ENCODE assay signal across 25 cellular contexts in the genomic region with DNA sequence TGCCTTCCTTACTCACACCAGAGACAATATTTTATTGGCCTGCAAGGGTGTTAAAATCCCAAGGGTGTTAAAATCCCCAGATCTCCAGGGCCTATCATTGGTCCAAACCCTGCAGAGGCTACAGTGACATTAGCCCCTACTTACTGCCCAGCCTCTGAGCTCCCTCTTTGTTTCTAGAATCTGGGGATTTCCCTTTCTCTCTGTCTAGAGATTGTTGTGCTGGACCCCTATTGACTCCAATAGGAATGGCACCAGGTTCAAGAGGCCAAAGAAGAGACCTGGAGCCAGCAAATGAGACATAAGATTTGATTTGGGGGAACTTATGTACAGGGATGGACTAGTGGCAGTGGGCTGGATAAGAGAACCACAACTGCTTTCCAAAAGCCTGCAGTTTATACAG.
"Had no signal": no experiment of that assay in that cellular context is flagged by ENCODE, and none has a peak within 500 bp of the region (broad histone marks: within the 10 kb centered on the region; RNA-seq: fewer than 3 reads in every experiment).

No MANE protein-coding gene starts in this region.

- H3K4me1 ChIP-seq: adrenal gland, ascending aorta, pancreas, psoas muscle, right atrium auricular region, transverse colon had no signal

- H3K36me3 ChIP-seq: adrenal gland, ascending aorta, esophagus squamous epithelium, pancreas, right atrium auricular region, transverse colon had no signal

- H3K27me3 ChIP-seq: adrenal gland, ascending aorta, pancreas, right atrium auricular region, transverse colon had no signal

- H3K4me3 Mint-ChIP-seq: activated naive CD8-positive, alpha-beta T cell; activated T-cell treated with anti-CD3 and anti-CD28 coated beads, Interleukin-2, amount 50 U/mL, for 72 hours; brain; mesothelial cell of epicardium; naive B cell; nephron progenitor cell; T-helper 2 cell treated with Interferon-gamma antibody and Interleukin-4, amounts not matched to agents 5 μg/mL and 100 μg/mL, for 36 hours had no signal

- FAIRE-seq: pancreas, urothelium cell line had no signal

- ATAC-seq: activated T-cell treated with anti-CD3 and anti-CD28 coated beads, Interleukin-2, amount 50 U/mL, for 72 hours; left ventricle myocardium superior; pancreas; psoas muscle had no signal

- H3K4me3 ChIP-seq: adrenal gland, ascending aorta, esophagus squamous epithelium, pancreas, psoas muscle, right atrium auricular region, transverse colon had no signal

- DNase-seq: activated CD4-positive, alpha-beta T cell treated with anti-CD3 and anti-CD28 coated beads for 4 hours; activated CD4-positive, alpha-beta T cell treated with anti-CD3 and anti-CD28 coated beads, Interleukin-2, amount 50 U/mL, for 4 hours; activated naive CD4-positive, alpha-beta T cell treated with Interleukin-2 at 50 U/mL for 16 hours; activated T-cell treated with anti-CD3 and anti-CD28 coated beads for 4 hours; activated T-cell treated with anti-CD3 and anti-CD28 coated beads, Interleukin-2, amount 50 U/mL, for 72 hours; adrenal gland; cortex of kidney; esophagus squamous epithelium; left ventricle myocardium superior; naive B cell; nephron progenitor cell; pancreas; psoas muscle; stimulated activated CD4-positive, alpha-beta T cell treated with anti-CD3 and anti-CD28 coated beads, Interleukin-15, amount 100 ng/mL, for 24 hours; stimulated activated naive CD4-positive, alpha-beta T cell; T-helper 1 cell; transverse colon had no signal

- H3K27ac Mint-ChIP-seq: activated naive CD8-positive, alpha-beta T cell; activated T-cell treated with anti-CD3 and anti-CD28 coated beads, Interleukin-2, amount 50 U/mL, for 72 hours; mesothelial cell of epicardium; naive B cell; nephron progenitor cell; T-helper 2 cell treated with Interferon-gamma antibody and Interleukin-4, amounts not matched to agents 5 μg/mL and 100 μg/mL, for 36 hours had no signal

- H3K36me3 Mint-ChIP-seq: activated naive CD8-positive, alpha-beta T cell; brain; naive B cell had no signal

- H3K27me3 Mint-ChIP-seq: activated naive CD8-positive, alpha-beta T cell; brain had no signal

- H3K9me3 Mint-ChIP-seq: activated T-cell treated with anti-CD3 and anti-CD28 coated beads, Interleukin-2, amount 50 U/mL, for 72 hours; brain; naive B cell; nephron progenitor cell; T-helper 2 cell treated with Interferon-gamma antibody and Interleukin-4, amounts not matched to agents 5 μg/mL and 100 μg/mL, for 36 hours had no signal

- H3K27ac ChIP-seq: adrenal gland, ascending aorta, epithelial cell of prostate, esophagus squamous epithelium, pancreas, psoas muscle, right atrium auricular region, transverse colon had no signal

- H3K9me3 ChIP-seq: adrenal gland, ascending aorta, esophagus squamous epithelium, pancreas, psoas muscle, right atrium auricular region, transverse colon had no signal
